ENCODE assay signal across 21 cellular contexts in the genomic region with DNA sequence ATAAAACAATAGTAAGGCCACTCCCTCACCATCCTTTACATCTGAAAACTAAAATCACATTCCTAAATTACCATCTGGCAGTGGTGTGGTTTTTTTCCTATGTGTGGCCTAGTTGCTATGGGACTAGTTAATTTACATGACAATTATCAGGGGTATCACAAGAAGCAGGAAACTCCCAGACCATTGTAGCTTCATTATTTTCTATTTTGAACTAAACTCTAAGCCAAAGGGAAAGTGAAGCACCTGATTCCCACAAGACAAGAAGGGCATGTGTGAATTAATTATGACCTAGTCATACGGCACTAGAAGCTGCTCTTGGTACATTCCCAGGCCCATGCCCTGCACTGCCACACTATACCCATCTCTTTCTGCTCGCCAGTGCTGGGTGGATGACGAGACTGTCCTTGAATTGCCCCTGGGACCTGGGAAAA.
A peak's percentile ranks its signal among the peaks of the same experiment; 100 is the strongest.
DNase-seq lines count a peak whose midpoint lies in the region; ATAC-seq and TF ChIP-seq lines count a peak whose summit lies in the region.
"Had no signal": no experiment of that assay in that cellular context is flagged by ENCODE, and none has a peak within 500 bp of the region (broad histone marks: within the 10 kb centered on the region; RNA-seq: fewer than 3 reads in every experiment).

No MANE protein-coding gene starts in this region.

- H3K4me3 ChIP-seq in endodermal cell (ENCODE audit: low read length) (no peak overlapping the region), neural progenitor cell (no peak overlapping the region), heart left ventricle (no peak overlapping the region)
- H3K4me3 ChIP-seq: A549; BLaER1 treated with 17β-estradiol and CSF1 and Interleukin-3, amounts not matched to agents 10 nM and 100 nM; esophagus muscularis mucosa; psoas muscle had no signal

- 79 to 86% methylated on average over 2 to 3 of the region's 3 CpGs for WGBS in endodermal cell (ENCODE audit: insufficient coverage in 1 of 2, insufficient read length in 1 of 2), 2 experiments
- 66 to 83% (median 69%) methylated on average over 3 of the region's 3 CpGs for WGBS in heart left ventricle, 4 donors

- no peak overlapping the region for H3K4me3 Mint-ChIP-seq in endodermal cell
- no peak overlapping the region for H3K4me3 Mint-ChIP-seq in neural progenitor cell
- H3K4me3 Mint-ChIP-seq: activated CD8-positive, alpha-beta T cell treated with anti-CD3 and anti-CD28 coated beads for 36 hours; activated naive CD4-positive, alpha-beta T cell treated with anti-CD3 and anti-CD28 coated beads for 36 hours; activated T-cell treated with anti-CD3 and anti-CD28 coated beads, Interleukin-2, amount 50 U/mL, for 24 hours had no signal

- TF ChIP-seq CTCF in endodermal cell (conservative IDR thresholded peaks at IDR 0.05): no peak
- TF ChIP-seq CTCF in neural progenitor cell (IDR thresholded peaks at IDR 0.05): no peak
- no peak for TF ChIP-seq CTCF in heart left ventricle (IDR thresholded peaks at IDR 0.05)

- H3K36me3 Mint-ChIP-seq in endodermal cell (ENCODE audit: low read depth) (peaks cover 3% of the 10 kb centered on the region), neural progenitor cell (peaks cover 8% of the 10 kb centered on the region)

- H3K27ac ChIP-seq in endodermal cell (ENCODE audit: low read depth, low read length): peak overlapping the region; percentile 54
- no peak overlapping the region for H3K27ac ChIP-seq in neural progenitor cell
- no peak overlapping the region for H3K27ac ChIP-seq in heart left ventricle
- H3K27ac ChIP-seq: A549; BLaER1 treated with 17β-estradiol and CSF1 and Interleukin-3, amounts not matched to agents 10 nM and 100 nM; esophagus muscularis mucosa; psoas muscle had no signal

- peak overlapping the region; percentile 41 for H3K27ac Mint-ChIP-seq in endodermal cell
- peak overlapping the region; percentile 57 for H3K27ac Mint-ChIP-seq in neural progenitor cell
- H3K27ac Mint-ChIP-seq: activated CD8-positive, alpha-beta T cell treated with anti-CD3 and anti-CD28 coated beads for 36 hours; activated naive CD4-positive, alpha-beta T cell treated with anti-CD3 and anti-CD28 coated beads for 36 hours; activated T-cell treated with anti-CD3 and anti-CD28 coated beads, Interleukin-2, amount 50 U/mL, for 24 hours had no signal

- H3K9ac ChIP-seq in endodermal cell (ENCODE audit: extremely low read depth, low read length, poor library complexity, severe bottlenecking): no peak overlapping the region
- no peak overlapping the region for H3K9ac ChIP-seq in neural progenitor cell
- H3K9ac ChIP-seq: BLaER1 treated with 17β-estradiol and CSF1 and Interleukin-3, amounts not matched to agents 10 nM and 100 nM; SK-N-SH had no signal

- no peaks in the 10 kb centered on the region for H3K36me3 ChIP-seq in endodermal cell (ENCODE audit: control insufficient read depth, insufficient read depth, low read length)
- no peaks in the 10 kb centered on the region for H3K36me3 ChIP-seq in neural progenitor cell
- no peaks in the 10 kb centered on the region for H3K36me3 ChIP-seq in heart left ventricle
- H3K36me3 ChIP-seq: esophagus muscularis mucosa had no signal

- H3K4me1 Mint-ChIP-seq in endodermal cell (peaks cover 52% of the 10 kb centered on the region), neural progenitor cell (peaks cover 61% of the 10 kb centered on the region)

- H3K4me1 ChIP-seq in endodermal cell (ENCODE audit: control insufficient read depth, insufficient read depth, low read length) (peaks cover 11% of the 10 kb centered on the region), neural progenitor cell (peaks cover 19% of the 10 kb centered on the region), heart left ventricle (peaks cover 0 to 7% (median 0%) of the 10 kb centered on the region in 12 donors)

- H4K20me1 ChIP-seq in neural progenitor cell (ENCODE audit: low read depth): peaks cover 43% of the 10 kb centered on the region
- H4K20me1 ChIP-seq: BLaER1 treated with 17β-estradiol and CSF1 and Interleukin-3, amounts not matched to agents 10 nM and 100 nM had no signal

- DNase-seq in NCI-H345 (lab: John Stamatoyannopoulos, UW) (peak; percentile 36), NCI-H345 treated with DMSO at 0.1 percent for 48 hours (lab: John Stamatoyannopoulos, UW; ENCODE audit: unreplicated experiment) (no peak), NCI-H69 (lab: John Stamatoyannopoulos, UW) (peak; percentile 71), endodermal cell (no peak), neural progenitor cell (ENCODE audit: low spot score) (peak; percentile 45), ecto neural progenitor cell (ENCODE audit: low spot score) (no peak), heart left ventricle (no peak)
- DNase-seq: activated CD4-positive, CD25-positive, alpha-beta regulatory T cell; activated CD8-positive, alpha-beta T cell treated with anti-CD3 and anti-CD28 coated beads for 36 hours; activated naive CD4-positive, alpha-beta T cell treated with anti-CD3 and anti-CD28 coated beads for 36 hours; activated T-cell treated with anti-CD3 and anti-CD28 coated beads, Interleukin-2, amount 50 U/mL, for 24 hours; effector memory CD4-positive, alpha-beta T cell; NCI-H1105 treated with DMSO at 0.1 percent for 48 hours; NCI-H226; psoas muscle; SK-N-SH; stimulated activated naive CD4-positive, alpha-beta T cell treated with Interleukin-2 at 50 U/mL for 16 hours had no signal

- no peaks in the 10 kb centered on the region for H3K9me3 ChIP-seq in endodermal cell (ENCODE audit: control insufficient read depth, low read length)
- no peaks in the 10 kb centered on the region for H3K9me3 ChIP-seq in neural progenitor cell (ENCODE audit: low read depth)
- H3K9me3 ChIP-seq in heart left ventricle: peaks cover 0 to 9% (median 0%) of the 10 kb centered on the region in 12 donors
- H3K9me3 ChIP-seq: A549, esophagus muscularis mucosa, psoas muscle, SK-N-SH had no signal

- TF ChIP-seq POLR2A in heart left ventricle (IDR thresholded peaks at IDR 0.05): no peak

- H3K27me3 ChIP-seq in endodermal cell (ENCODE audit: control insufficient read depth, insufficient read depth, low read length, poor library complexity, severe bottlenecking) (no peaks in the 10 kb centered on the region), neural progenitor cell (no peaks in the 10 kb centered on the region), heart left ventricle (no peaks in the 10 kb centered on the region)
- H3K27me3 ChIP-seq: BLaER1 treated with 17β-estradiol and CSF1 and Interleukin-3, amounts not matched to agents 10 nM and 100 nM; esophagus muscularis mucosa had no signal

- no peaks in the 10 kb centered on the region for H3F3A ChIP-seq in neural progenitor cell (ENCODE audit: low read depth)

- ATAC-seq in HG03175 (IDR thresholded peaks at IDR 0.05; ENCODE audit: unreplicated experiment) (no peak), heart left ventricle (no peak)
- ATAC-seq: A549; activated CD8-positive, alpha-beta T cell treated with anti-CD3 and anti-CD28 coated beads for 36 hours had no signal

- peak overlapping the region; percentile 49 for H3K4me2 ChIP-seq in neural progenitor cell
- H3K4me2 ChIP-seq: A549, SK-N-SH had no signal

- no peaks in the 10 kb centered on the region for H3K79me2 ChIP-seq in neural progenitor cell (ENCODE audit: low read depth)

- no peaks in the 10 kb centered on the region for H3K27me3 Mint-ChIP-seq in endodermal cell (ENCODE audit: insufficient read depth)
- no peaks in the 10 kb centered on the region for H3K27me3 Mint-ChIP-seq in neural progenitor cell (ENCODE audit: insufficient read depth, low read depth)
- H3K27me3 Mint-ChIP-seq: activated CD8-positive, alpha-beta T cell treated with anti-CD3 and anti-CD28 coated beads for 36 hours; activated T-cell treated with anti-CD3 and anti-CD28 coated beads, Interleukin-2, amount 50 U/mL, for 24 hours had no signal

- no peak overlapping the region for H2AFZ ChIP-seq in neural progenitor cell (replicated peaks)

- H3K9me3 Mint-ChIP-seq in endodermal cell: no peaks in the 10 kb centered on the region
- no peaks in the 10 kb centered on the region for H3K9me3 Mint-ChIP-seq in neural progenitor cell
- H3K9me3 Mint-ChIP-seq: activated CD8-positive, alpha-beta T cell treated with anti-CD3 and anti-CD28 coated beads for 36 hours; activated T-cell treated with anti-CD3 and anti-CD28 coated beads, Interleukin-2, amount 50 U/mL, for 24 hours had no signal

- intact Hi-C loops in heart left ventricle (cut with DNase I): loop anchor here in 1 of 10 donors (10.0 kb wide), 1 partner anchor 52 kb away; no protein-coding TSS in a partner anchor

Comparison
In these comparisons a context has a peak if more than half of its experiments do, and no peak if none do; other contexts are left out.
1. DNase-seq: peak in NCI-H345 (single experiment), NCI-H69 (single experiment) and neural progenitor cell (single experiment); none in NCI-H345 treated with DMSO at 0.1 percent for 48 hours (single experiment), endodermal cell (single experiment), ecto neural progenitor cell (single experiment) and heart left ventricle (0 of 5).